In the genomic region with DNA sequence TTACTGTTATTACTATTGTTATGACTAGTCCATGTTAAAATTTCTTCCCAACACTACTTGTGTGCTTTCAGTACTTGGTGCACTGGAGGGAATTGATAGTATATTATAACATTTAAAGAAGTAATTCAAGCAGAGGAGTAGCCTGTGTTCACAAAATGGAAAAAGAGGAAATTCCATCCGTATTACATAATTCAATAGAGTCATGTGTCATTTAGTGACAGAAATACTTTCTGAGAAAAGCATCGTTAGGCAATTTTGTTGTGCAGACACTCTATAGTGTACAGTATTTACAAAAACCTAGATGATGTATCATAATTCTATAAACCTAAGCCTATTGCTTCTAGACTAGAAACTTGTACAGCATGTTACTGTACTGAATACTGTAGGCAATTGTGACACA, we compare ENCODE assay signal across 21 cellular contexts.
"Had no signal": no experiment of that assay in that cellular context is flagged by ENCODE, and none has a peak within 500 bp of the region (broad histone marks: within the 10 kb centered on the region; RNA-seq: fewer than 3 reads in every experiment).

No MANE protein-coding gene starts in this region.

- H3K4me3 Mint-ChIP-seq: activated CD4-positive, alpha-beta T cell treated with anti-CD3 and anti-CD28 coated beads, Interleukin-2, amount 10 ng/mL, durations not matched to agents 7 days and 5 days; activated CD8-positive, alpha-beta T cell treated with anti-CD3 and anti-CD28 coated beads, Interleukin-2, amount 10 ng/mL, durations not matched to agents 7 days and 5 days; activated T-cell treated with anti-CD3 and anti-CD28 coated beads, Interleukin-2, amount 50 U/mL, for 24 hours; endodermal cell; mesothelial cell of epicardium; natural killer cell treated with Interleukin-12 subunit alpha and Interleukin-12 subunit beta and Interleukin-15 and Interleukin-18, amount 100 ng/mL, for 72 hours; stimulated activated memory B cell treated with anti-CD40 and anti-IgM and Interleukin-4, amounts not matched to agents 10 μg/mL and 1 μg/mL and 100 μg/mL, for 72 hours; type B pancreatic cell had no signal

- DNase-seq: activated CD4-positive, alpha-beta T cell treated with anti-CD3 and anti-CD28 coated beads, Interleukin-2, amount 10 ng/mL, durations not matched to agents 7 days and 5 days; activated CD8-positive, alpha-beta T cell treated with anti-CD3 and anti-CD28 coated beads, Interleukin-2, amount 10 ng/mL, durations not matched to agents 7 days and 5 days; activated naive CD4-positive, alpha-beta T cell treated with Interleukin-2 at 50 U/mL for 16 hours; activated T-cell treated with anti-CD3 and anti-CD28 coated beads, Interleukin-2, amount 50 U/mL, for 24 hours; body of pancreas; caudate nucleus; endodermal cell; erythroblast; hypothalamus; kidney; sigmoid colon; spleen; stimulated activated CD4-positive, alpha-beta T cell treated with anti-CD3 and anti-CD28 coated beads, Interleukin-4, amount 100 ng/mL, for 4 hours; testis had no signal

- H3K9me3 Mint-ChIP-seq: activated T-helper 2 cell treated with anti-CD3 and anti-CD28 coated beads, Interferon-gamma antibody, Interleukin-2, Interleukin-4, amounts not matched to agents 10 μg/mL and 5 μg/mL and 100 μg/mL, durations not matched to agents 14 hours and 24 hours and 36 hours had no signal

- H3K27ac Mint-ChIP-seq: activated CD4-positive, alpha-beta T cell treated with anti-CD3 and anti-CD28 coated beads, Interleukin-2, amount 10 ng/mL, durations not matched to agents 7 days and 5 days; activated CD8-positive, alpha-beta T cell treated with anti-CD3 and anti-CD28 coated beads, Interleukin-2, amount 10 ng/mL, durations not matched to agents 7 days and 5 days; activated T-cell treated with anti-CD3 and anti-CD28 coated beads, Interleukin-2, amount 50 U/mL, for 24 hours; activated T-helper 2 cell treated with anti-CD3 and anti-CD28 coated beads, Interferon-gamma antibody, Interleukin-2, Interleukin-4, amounts not matched to agents 10 μg/mL and 5 μg/mL and 100 μg/mL, durations not matched to agents 14 hours and 24 hours and 36 hours; endodermal cell; mesothelial cell of epicardium; natural killer cell treated with Interleukin-12 subunit alpha and Interleukin-12 subunit beta and Interleukin-15 and Interleukin-18, amount 100 ng/mL, for 72 hours; stimulated activated memory B cell treated with anti-CD40 and anti-IgM and Interleukin-4, amounts not matched to agents 10 μg/mL and 1 μg/mL and 100 μg/mL, for 72 hours; type B pancreatic cell had no signal

- H3K4me1 Mint-ChIP-seq: activated CD4-positive, alpha-beta T cell treated with anti-CD3 and anti-CD28 coated beads, Interleukin-2, amount 10 ng/mL, durations not matched to agents 7 days and 5 days; endodermal cell; mesothelial cell of epicardium; stimulated activated memory B cell treated with anti-CD40 and anti-IgM and Interleukin-4, amounts not matched to agents 10 μg/mL and 1 μg/mL and 100 μg/mL, for 72 hours had no signal

- ATAC-seq: activated CD4-positive, CD25-positive, alpha-beta regulatory T cell treated with anti-CD3 and anti-CD28 coated beads, Interleukin-2, amount 50 U/mL, for 24 hours; activated CD8-positive, alpha-beta T cell treated with anti-CD3 and anti-CD28 coated beads, Interleukin-2, amount 10 ng/mL, durations not matched to agents 7 days and 5 days; body of pancreas; left lobe of liver; natural killer cell treated with Interleukin-12 subunit alpha and Interleukin-12 subunit beta and Interleukin-15 and Interleukin-18, amount 100 ng/mL, for 72 hours; stimulated activated memory B cell treated with anti-CD40 and anti-IgM and Interleukin-4, amounts not matched to agents 10 μg/mL and 1 μg/mL and 100 μg/mL, for 72 hours had no signal

- H3K36me3 Mint-ChIP-seq: stimulated activated memory B cell treated with anti-CD40 and anti-IgM and Interleukin-4, amounts not matched to agents 10 μg/mL and 1 μg/mL and 100 μg/mL, for 72 hours; type B pancreatic cell had no signal

- H3K27me3 Mint-ChIP-seq: activated CD4-positive, alpha-beta T cell treated with anti-CD3 and anti-CD28 coated beads, Interleukin-2, amount 10 ng/mL, durations not matched to agents 7 days and 5 days; activated T-cell treated with anti-CD3 and anti-CD28 coated beads, Interleukin-2, amount 50 U/mL, for 24 hours; stimulated activated memory B cell treated with anti-CD40 and anti-IgM and Interleukin-4, amounts not matched to agents 10 μg/mL and 1 μg/mL and 100 μg/mL, for 72 hours; type B pancreatic cell had no signal
